36 cellular contexts compared by ENCODE assay signal in genomic region chr3:190764231-190764630, GRCh38.
"Had no signal": no experiment of that assay in that cellular context is flagged by ENCODE, and none has a peak within 500 bp of the region (broad histone marks: within the 10 kb centered on the region; RNA-seq: fewer than 3 reads in every experiment).

No MANE protein-coding gene starts in this region.

- ATAC-seq: activated CD8-positive, alpha-beta T cell treated with anti-CD3 and anti-CD28 coated beads for 36 hours; activated naive CD8-positive, alpha-beta T cell treated with anti-CD3 and anti-CD28 coated beads, Interleukin-2, amount 50 U/mL, for 24 hours; activated T-cell treated with anti-CD3 and anti-CD28 coated beads, Interleukin-2, amount 50 U/mL, for 4 hours; activated T-cell treated with anti-CD3 and anti-CD28 coated beads, Interleukin-2, amount 50 U/mL, for 72 hours; activated T-helper 17 cell treated with anti-CD3 and anti-CD28 coated beads, Interleukin-2, amount 50 U/mL, for 72 hours had no signal

- H3K4me1 ChIP-seq: ascending aorta, colonic mucosa had no signal

- H3K4me1 Mint-ChIP-seq: activated B cell treated with CpG ODN at 0.5 μM for 24 hours; activated CD4-positive, alpha-beta T cell treated with anti-CD3 and anti-CD28 coated beads, Interleukin-2, amount 10 ng/mL, durations not matched to agents 24 days and 14 days; activated naive CD4-positive, alpha-beta T cell treated with anti-CD3 and anti-CD28 coated beads, Interleukin-2, amount 50 U/mL, for 24 hours; activated naive CD8-positive, alpha-beta T cell treated with anti-CD3 and anti-CD28 coated beads, Interleukin-2, amount 10 ng/mL, durations not matched to agents 7 days and 5 days; activated naive CD8-positive, alpha-beta T cell treated with anti-CD3 and anti-CD28 coated beads, Interleukin-2, amount 50 U/mL, for 24 hours; activated T-helper 17 cell treated with anti-CD3 and anti-CD28 coated beads, Interleukin-2, amount 50 U/mL, for 72 hours; brain; central memory CD8-positive, alpha-beta T cell had no signal

- H3K27ac Mint-ChIP-seq: activated B cell treated with CpG ODN at 0.5 μM for 24 hours; activated CD4-positive, alpha-beta memory T cell treated with anti-CD3 and anti-CD28 coated beads for 36 hours; activated CD4-positive, alpha-beta T cell treated with anti-CD3 and anti-CD28 coated beads, Interleukin-2, amount 10 ng/mL, durations not matched to agents 24 days and 14 days; activated CD8-positive, alpha-beta T cell treated with anti-CD3 and anti-CD28 coated beads for 36 hours; activated naive CD4-positive, alpha-beta T cell treated with anti-CD3 and anti-CD28 coated beads for 36 hours; activated naive CD4-positive, alpha-beta T cell treated with anti-CD3 and anti-CD28 coated beads, Interleukin-2, amount 50 U/mL, for 24 hours; activated naive CD8-positive, alpha-beta T cell; activated naive CD8-positive, alpha-beta T cell treated with anti-CD3 and anti-CD28 coated beads, Interleukin-2, amount 10 ng/mL, durations not matched to agents 7 days and 5 days; activated naive CD8-positive, alpha-beta T cell treated with anti-CD3 and anti-CD28 coated beads, Interleukin-2, amount 50 U/mL, for 24 hours; activated T-cell treated with anti-CD3 and anti-CD28 coated beads, Interleukin-2, amount 50 U/mL, for 72 hours; activated T-helper 1 cell treated with anti-CD3 and anti-CD28 coated beads, Interleukin-12 subunit alpha, Interleukin-12 subunit beta, Interleukin-2, Interleukin-4 antibody, amounts not matched to agents 30 ng/mL and 10 ng/mL and 1 ng/mL, durations not matched to agents 14 hours and 24 hours and 36 hours; activated T-helper 17 cell treated with anti-CD3 and anti-CD28 coated beads, Interleukin-2, amount 50 U/mL, for 72 hours; brain; T-helper 2 cell treated with Interferon-gamma antibody and Interleukin-4, amounts not matched to agents 5 μg/mL and 100 μg/mL, for 36 hours had no signal

- H3K9me3 ChIP-seq: ascending aorta, colonic mucosa had no signal

- H3K4me3 ChIP-seq: ascending aorta, cardiac muscle cell, colonic mucosa had no signal

- H3K4me3 Mint-ChIP-seq: activated B cell treated with CpG ODN at 0.5 μM for 24 hours; activated CD4-positive, alpha-beta memory T cell treated with anti-CD3 and anti-CD28 coated beads for 36 hours; activated CD4-positive, alpha-beta T cell treated with anti-CD3 and anti-CD28 coated beads, Interleukin-2, amount 10 ng/mL, durations not matched to agents 24 days and 14 days; activated CD8-positive, alpha-beta T cell treated with anti-CD3 and anti-CD28 coated beads for 36 hours; activated naive CD4-positive, alpha-beta T cell treated with anti-CD3 and anti-CD28 coated beads for 36 hours; activated naive CD4-positive, alpha-beta T cell treated with anti-CD3 and anti-CD28 coated beads, Interleukin-2, amount 50 U/mL, for 24 hours; activated naive CD8-positive, alpha-beta T cell; activated naive CD8-positive, alpha-beta T cell treated with anti-CD3 and anti-CD28 coated beads, Interleukin-2, amount 10 ng/mL, durations not matched to agents 7 days and 5 days; activated naive CD8-positive, alpha-beta T cell treated with anti-CD3 and anti-CD28 coated beads, Interleukin-2, amount 50 U/mL, for 24 hours; activated T-cell treated with anti-CD3 and anti-CD28 coated beads, Interleukin-2, amount 50 U/mL, for 4 hours; activated T-cell treated with anti-CD3 and anti-CD28 coated beads, Interleukin-2, amount 50 U/mL, for 72 hours; activated T-helper 1 cell treated with anti-CD3 and anti-CD28 coated beads, Interleukin-12 subunit alpha, Interleukin-12 subunit beta, Interleukin-2, Interleukin-4 antibody, amounts not matched to agents 30 ng/mL and 10 ng/mL and 1 ng/mL, durations not matched to agents 14 hours and 24 hours and 36 hours; activated T-helper 17 cell treated with anti-CD3 and anti-CD28 coated beads, Interleukin-2, amount 50 U/mL, for 72 hours; brain; central memory CD8-positive, alpha-beta T cell; T-helper 2 cell treated with Interferon-gamma antibody and Interleukin-4, amounts not matched to agents 5 μg/mL and 100 μg/mL, for 36 hours had no signal

- H3K36me3 ChIP-seq: ascending aorta, cardiac muscle cell, colonic mucosa had no signal

- H3K27me3 ChIP-seq: ascending aorta, cardiac muscle cell, colonic mucosa had no signal

- DNase-seq: activated B cell treated with CpG ODN at 0.5 μM for 24 hours; activated CD4-positive, alpha-beta memory T cell treated with anti-CD3 and anti-CD28 coated beads for 36 hours; activated CD4-positive, alpha-beta T cell treated with anti-CD3 and anti-CD28 coated beads for 4 hours; activated CD4-positive, alpha-beta T cell treated with anti-CD3 and anti-CD28 coated beads, Interleukin-2, amount 10 ng/mL, durations not matched to agents 24 days and 14 days; activated CD4-positive, alpha-beta T cell treated with anti-CD3 and anti-CD28 coated beads, Interleukin-2, amount 50 U/mL, for 1 hour; activated CD4-positive, alpha-beta T cell treated with anti-CD3 and anti-CD28 coated beads, Interleukin-2, amount 50 U/mL, for 4 hours; activated CD4-positive, CD25-positive, alpha-beta regulatory T cell treated with anti-CD3 and anti-CD28 coated beads, Interleukin-2, amount 50 U/mL, for 72 hours; activated CD8-positive, alpha-beta memory T cell treated with anti-CD3 and anti-CD28 coated beads, Interleukin-2, amount 50 U/mL, for 4 hours; activated CD8-positive, alpha-beta T cell treated with anti-CD3 and anti-CD28 coated beads for 36 hours; activated effector memory CD4-positive, alpha-beta T cell treated with anti-CD3 and anti-CD28 coated beads, Interleukin-2, amount 50 U/mL, for 16 hours; activated gamma-delta T cell treated with Interleukin-2 at 50 U/mL for 16 hours; activated naive CD4-positive, alpha-beta T cell; activated naive CD4-positive, alpha-beta T cell treated with anti-CD3 and anti-CD28 coated beads for 36 hours; activated naive CD8-positive, alpha-beta T cell treated with anti-CD3 and anti-CD28 coated beads, Interleukin-2, amount 10 ng/mL, durations not matched to agents 7 days and 5 days; activated naive CD8-positive, alpha-beta T cell treated with anti-CD3 and anti-CD28 coated beads, Interleukin-2, amount 50 U/mL, for 24 hours; activated T-cell treated with anti-CD3 and anti-CD28 coated beads for 4 hours; activated T-cell treated with anti-CD3 and anti-CD28 coated beads, Interleukin-2, amount 50 U/mL, for 1 hour; activated T-cell treated with anti-CD3 and anti-CD28 coated beads, Interleukin-2, amount 50 U/mL, for 4 hours; activated T-cell treated with anti-CD3 and anti-CD28 coated beads, Interleukin-2, amount 50 U/mL, for 72 hours; amygdala; anterior cingulate cortex; caudate nucleus; cerebellar nuclear complex; colonic mucosa; T-helper 2 cell; T-helper 9 cell had no signal

- H3K9me3 Mint-ChIP-seq: activated B cell treated with CpG ODN at 0.5 μM for 24 hours; activated CD4-positive, alpha-beta memory T cell treated with anti-CD3 and anti-CD28 coated beads for 36 hours; activated CD4-positive, alpha-beta T cell treated with anti-CD3 and anti-CD28 coated beads, Interleukin-2, amount 10 ng/mL, durations not matched to agents 24 days and 14 days; activated CD8-positive, alpha-beta T cell treated with anti-CD3 and anti-CD28 coated beads for 36 hours; activated naive CD4-positive, alpha-beta T cell treated with anti-CD3 and anti-CD28 coated beads for 36 hours; activated naive CD4-positive, alpha-beta T cell treated with anti-CD3 and anti-CD28 coated beads, Interleukin-2, amount 50 U/mL, for 24 hours; activated naive CD8-positive, alpha-beta T cell treated with anti-CD3 and anti-CD28 coated beads, Interleukin-2, amount 10 ng/mL, durations not matched to agents 7 days and 5 days; activated naive CD8-positive, alpha-beta T cell treated with anti-CD3 and anti-CD28 coated beads, Interleukin-2, amount 50 U/mL, for 24 hours; activated T-cell treated with anti-CD3 and anti-CD28 coated beads, Interleukin-2, amount 50 U/mL, for 4 hours; activated T-helper 1 cell treated with anti-CD3 and anti-CD28 coated beads, Interleukin-12 subunit alpha, Interleukin-12 subunit beta, Interleukin-2, Interleukin-4 antibody, amounts not matched to agents 30 ng/mL and 10 ng/mL and 1 ng/mL, durations not matched to agents 14 hours and 24 hours and 36 hours; activated T-helper 17 cell treated with anti-CD3 and anti-CD28 coated beads, Interleukin-2, amount 50 U/mL, for 72 hours; brain; central memory CD8-positive, alpha-beta T cell; T-helper 2 cell treated with Interferon-gamma antibody and Interleukin-4, amounts not matched to agents 5 μg/mL and 100 μg/mL, for 36 hours had no signal

- H3K27me3 Mint-ChIP-seq: activated B cell treated with CpG ODN at 0.5 μM for 24 hours; activated CD4-positive, alpha-beta T cell treated with anti-CD3 and anti-CD28 coated beads, Interleukin-2, amount 10 ng/mL, durations not matched to agents 24 days and 14 days; activated CD8-positive, alpha-beta T cell treated with anti-CD3 and anti-CD28 coated beads for 36 hours; activated naive CD4-positive, alpha-beta T cell treated with anti-CD3 and anti-CD28 coated beads, Interleukin-2, amount 50 U/mL, for 24 hours; activated naive CD8-positive, alpha-beta T cell; activated naive CD8-positive, alpha-beta T cell treated with anti-CD3 and anti-CD28 coated beads, Interleukin-2, amount 10 ng/mL, durations not matched to agents 7 days and 5 days; activated naive CD8-positive, alpha-beta T cell treated with anti-CD3 and anti-CD28 coated beads, Interleukin-2, amount 50 U/mL, for 24 hours; brain; central memory CD8-positive, alpha-beta T cell had no signal

- H3K36me3 Mint-ChIP-seq: activated CD4-positive, alpha-beta memory T cell treated with anti-CD3 and anti-CD28 coated beads for 36 hours; activated naive CD4-positive, alpha-beta T cell treated with anti-CD3 and anti-CD28 coated beads, Interleukin-2, amount 50 U/mL, for 24 hours; activated naive CD8-positive, alpha-beta T cell; activated naive CD8-positive, alpha-beta T cell treated with anti-CD3 and anti-CD28 coated beads, Interleukin-2, amount 10 ng/mL, durations not matched to agents 7 days and 5 days; brain had no signal

- H3K27ac ChIP-seq: ascending aorta, cardiac muscle cell, colonic mucosa, VCaP had no signal
